1 cellular context compared by ENCODE assay signal in the genomic region with DNA sequence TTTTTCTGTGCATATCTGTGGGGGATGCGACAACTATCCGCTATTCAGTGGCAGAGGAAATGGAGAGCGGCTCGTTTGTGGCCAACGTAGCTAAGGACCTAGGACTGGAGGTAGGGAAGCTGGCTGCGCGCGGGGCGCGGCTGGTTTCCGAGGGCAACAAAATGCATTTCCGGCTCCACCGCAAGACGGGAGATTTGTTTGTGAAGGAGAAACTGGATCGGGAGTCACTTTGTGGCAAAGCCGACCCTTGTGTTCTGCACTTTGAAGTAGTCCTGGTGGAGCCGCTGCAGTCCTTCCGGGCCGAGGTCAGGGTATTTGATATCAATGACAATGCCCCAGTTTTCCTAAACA.
TF ChIP-seq lines count a peak whose summit lies in the region.

No MANE protein-coding gene starts in this region.

TF ChIP-seq in WTC11, 78 proteins besides CTCF, POLR2A, EP300 and RAD21 (continued from another document):
- peak; percentile 76 for TF ChIP-seq PRDM15 (CRISPR knock-in tag; IDR thresholded peaks at IDR 0.05)
- no peak for TF ChIP-seq JUN (CRISPR knock-in tag; IDR thresholded peaks at IDR 0.05)
- no peak for TF ChIP-seq TP53 (CRISPR knock-in tag; IDR thresholded peaks at IDR 0.05)
- no peak for TF ChIP-seq JAZF1 (CRISPR knock-in tag; IDR thresholded peaks at IDR 0.05)
- TF ChIP-seq ZNF512 (CRISPR knock-in tag; IDR thresholded peaks at IDR 0.05; ENCODE audit: borderline replicate concordance) = no peak
- TF ChIP-seq ETV6 (CRISPR knock-in tag; IDR thresholded peaks at IDR 0.05) = 0 out of 2 replicates have a peak, but pooled peaks have one; percentile 13
- TF ChIP-seq CBFB (CRISPR knock-in tag; IDR thresholded peaks at IDR 0.05; ENCODE audit: low read depth) = no peak
- TF ChIP-seq MYBL2 (CRISPR knock-in tag; IDR thresholded peaks at IDR 0.05) = no peak
- TF ChIP-seq ATF2 (CRISPR knock-in tag; IDR thresholded peaks at IDR 0.05; ENCODE audit: borderline replicate concordance, low read depth) = no peak
- TF ChIP-seq ATF6 (CRISPR knock-in tag; IDR thresholded peaks at IDR 0.05) = no peak
- TF ChIP-seq AFF4 (CRISPR knock-in tag; IDR thresholded peaks at IDR 0.05; ENCODE audit: borderline replicate concordance) = no peak
- TF ChIP-seq, protein P1, sequence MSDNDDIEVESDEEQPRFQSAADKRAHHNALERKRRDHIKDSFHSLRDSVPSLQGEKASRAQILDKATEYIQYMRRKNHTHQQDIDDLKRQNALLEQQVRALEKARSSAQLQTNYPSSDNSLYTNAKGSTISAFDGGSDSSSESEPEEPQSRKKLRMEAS (CRISPR knock-in tag; IDR thresholded peaks at IDR 0.05) = 0 out of 2 replicates have a peak, but pooled peaks have one; percentile 52
- TF ChIP-seq TEAD1 (CRISPR knock-in tag; IDR thresholded peaks at IDR 0.05) = 0 out of 2 replicates have a peak, but pooled peaks have one; percentile 16
